1 cellular context compared by ENCODE assay signal in the genomic region with DNA sequence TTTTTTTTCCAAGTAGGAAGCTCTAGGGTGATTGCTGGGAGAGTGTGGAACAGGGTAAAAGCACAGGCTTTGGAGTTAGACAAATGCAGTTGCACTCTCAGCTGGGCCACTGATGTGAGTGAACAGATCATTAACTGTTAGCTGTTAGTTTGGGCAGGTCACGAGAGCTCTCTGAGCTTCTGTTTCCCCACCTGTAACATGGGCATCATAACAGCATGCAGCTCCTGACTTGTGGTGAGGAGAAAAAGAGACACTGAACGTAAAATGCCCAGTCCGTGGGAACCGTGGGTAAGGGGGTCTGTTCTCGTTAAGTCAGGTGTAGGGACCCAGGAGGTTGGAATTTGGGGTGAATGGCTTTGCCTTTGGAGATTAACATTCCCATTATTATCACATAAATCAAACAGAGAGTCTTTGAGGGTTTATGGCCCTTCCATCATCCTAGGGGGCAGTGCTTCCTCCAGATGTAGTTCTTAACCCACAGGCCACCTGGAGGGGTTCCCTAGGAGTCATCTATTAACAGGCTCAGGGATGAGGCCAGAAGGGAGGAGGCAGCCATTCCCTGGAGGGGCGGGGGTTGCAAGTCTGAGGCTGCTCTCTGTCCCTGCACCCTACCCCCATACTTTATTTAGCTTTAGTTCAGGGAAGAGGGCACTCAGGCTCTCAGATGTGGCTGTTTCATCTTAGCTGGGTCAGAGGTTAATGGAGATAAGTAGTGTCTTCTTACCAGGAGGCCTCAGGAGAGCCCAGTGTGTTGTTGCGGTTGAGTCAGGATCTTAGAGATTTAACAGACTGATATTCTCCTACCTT.
TF ChIP-seq lines count a peak whose summit lies in the region.

No MANE protein-coding gene starts in this region.

TF ChIP-seq in HCT116, 20 proteins besides CTCF, POLR2A, EP300 and RAD21 (continued from another document):
- TF ChIP-seq, protein P1, sequence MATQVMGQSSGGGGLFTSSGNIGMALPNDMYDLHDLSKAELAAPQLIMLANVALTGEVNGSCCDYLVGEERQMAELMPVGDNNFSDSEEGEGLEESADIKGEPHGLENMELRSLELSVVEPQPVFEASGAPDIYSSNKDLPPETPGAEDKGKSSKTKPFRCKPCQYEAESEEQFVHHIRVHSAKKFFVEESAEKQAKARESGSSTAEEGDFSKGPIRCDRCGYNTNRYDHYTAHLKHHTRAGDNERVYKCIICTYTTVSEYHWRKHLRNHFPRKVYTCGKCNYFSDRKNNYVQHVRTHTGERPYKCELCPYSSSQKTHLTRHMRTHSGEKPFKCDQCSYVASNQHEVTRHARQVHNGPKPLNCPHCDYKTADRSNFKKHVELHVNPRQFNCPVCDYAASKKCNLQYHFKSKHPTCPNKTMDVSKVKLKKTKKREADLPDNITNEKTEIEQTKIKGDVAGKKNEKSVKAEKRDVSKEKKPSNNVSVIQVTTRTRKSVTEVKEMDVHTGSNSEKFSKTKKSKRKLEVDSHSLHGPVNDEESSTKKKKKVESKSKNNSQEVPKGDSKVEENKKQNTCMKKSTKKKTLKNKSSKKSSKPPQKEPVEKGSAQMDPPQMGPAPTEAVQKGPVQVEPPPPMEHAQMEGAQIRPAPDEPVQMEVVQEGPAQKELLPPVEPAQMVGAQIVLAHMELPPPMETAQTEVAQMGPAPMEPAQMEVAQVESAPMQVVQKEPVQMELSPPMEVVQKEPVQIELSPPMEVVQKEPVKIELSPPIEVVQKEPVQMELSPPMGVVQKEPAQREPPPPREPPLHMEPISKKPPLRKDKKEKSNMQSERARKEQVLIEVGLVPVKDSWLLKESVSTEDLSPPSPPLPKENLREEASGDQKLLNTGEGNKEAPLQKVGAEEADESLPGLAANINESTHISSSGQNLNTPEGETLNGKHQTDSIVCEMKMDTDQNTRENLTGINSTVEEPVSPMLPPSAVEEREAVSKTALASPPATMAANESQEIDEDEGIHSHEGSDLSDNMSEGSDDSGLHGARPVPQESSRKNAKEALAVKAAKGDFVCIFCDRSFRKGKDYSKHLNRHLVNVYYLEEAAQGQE (IDR thresholded peaks at IDR 0.05; ENCODE audit: low read depth) = no peak
- TF ChIP-seq ZNF274 (IDR thresholded peaks at IDR 0.05; ENCODE audit: low read depth, low read length) (no peak), YY1 (IDR thresholded peaks at IDR 0.05; ENCODE audit: extremely low read depth, insufficient replicate concordance, low read depth, low read length) (no peak), POLR2AphosphoS5 (IDR thresholded peaks at IDR 0.05; ENCODE audit: low read depth, low read length) (no peak)
- TF ChIP-seq, protein P2, sequence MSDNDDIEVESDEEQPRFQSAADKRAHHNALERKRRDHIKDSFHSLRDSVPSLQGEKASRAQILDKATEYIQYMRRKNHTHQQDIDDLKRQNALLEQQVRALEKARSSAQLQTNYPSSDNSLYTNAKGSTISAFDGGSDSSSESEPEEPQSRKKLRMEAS (IDR thresholded peaks at IDR 0.05) = no peak
